In genomic region chr16:68825427-68825826, GRCh38 we compare ENCODE assay signal across 15 cellular contexts.
"Had no signal": no experiment of that assay in that cellular context is flagged by ENCODE, and none has a peak within 500 bp of the region (broad histone marks: within the 10 kb centered on the region; RNA-seq: fewer than 3 reads in every experiment).

No MANE protein-coding gene starts in this region.

- H3K27me3 Mint-ChIP-seq: stimulated activated naive CD8-positive, alpha-beta T cell treated with anti-CD3 and anti-CD28 coated beads, Interleukin-15, amount 100 ng/mL, for 72 hours had no signal

- H3K4me1 Mint-ChIP-seq: activated naive CD8-positive, alpha-beta T cell treated with anti-CD3 and anti-CD28 coated beads, Interleukin-2, amount 50 U/mL, for 24 hours; natural killer cell; stimulated activated naive CD8-positive, alpha-beta T cell treated with anti-CD3 and anti-CD28 coated beads, Interleukin-15, amount 100 ng/mL, for 72 hours had no signal

- DNase-seq: activated CD4-positive, alpha-beta T cell treated with anti-CD3 and anti-CD28 coated beads, Interleukin-2, amount 50 U/mL, for 48 hours; activated naive CD4-positive, alpha-beta T cell treated with anti-CD3 and anti-CD28 coated beads for 36 hours; activated naive CD8-positive, alpha-beta T cell treated with anti-CD3 and anti-CD28 coated beads, Interleukin-2, amount 50 U/mL, for 24 hours; activated T-cell treated with anti-CD3 and anti-CD28 coated beads, Interleukin-2, amount 50 U/mL, for 1 hour; effector CD8-positive, alpha-beta T cell; mammary epithelial cell; natural killer cell; stimulated activated naive CD8-positive, alpha-beta T cell treated with anti-CD3 and anti-CD28 coated beads, Interleukin-15, amount 100 ng/mL, for 72 hours; upper lobe of right lung; WERI-Rb-1 had no signal

- H3K27ac ChIP-seq: coronary artery, epithelial cell of prostate, gastroesophageal sphincter, upper lobe of right lung, WERI-Rb-1 had no signal

- H3K4me3 Mint-ChIP-seq: activated naive CD4-positive, alpha-beta T cell treated with anti-CD3 and anti-CD28 coated beads for 36 hours; activated naive CD8-positive, alpha-beta T cell treated with anti-CD3 and anti-CD28 coated beads, Interleukin-2, amount 50 U/mL, for 24 hours; natural killer cell; stimulated activated naive CD8-positive, alpha-beta T cell treated with anti-CD3 and anti-CD28 coated beads, Interleukin-15, amount 100 ng/mL, for 72 hours had no signal

- ATAC-seq: activated naive CD8-positive, alpha-beta T cell treated with anti-CD3 and anti-CD28 coated beads, Interleukin-2, amount 50 U/mL, for 24 hours; gastroesophageal sphincter; natural killer cell; SK-N-SH treated with all-trans-retinoic acid at 6 μM for 48 hours; stimulated activated naive CD8-positive, alpha-beta T cell treated with anti-CD3 and anti-CD28 coated beads, Interleukin-15, amount 100 ng/mL, for 72 hours; upper lobe of right lung had no signal

- H3K36me3 ChIP-seq: gastroesophageal sphincter, upper lobe of right lung, WERI-Rb-1 had no signal

- H3K36me3 Mint-ChIP-seq: natural killer cell had no signal

- H3K9me3 ChIP-seq: gastroesophageal sphincter, upper lobe of right lung had no signal

- H3K27me3 ChIP-seq: gastroesophageal sphincter, upper lobe of right lung had no signal

- H3K4me3 ChIP-seq: coronary artery, gastroesophageal sphincter, upper lobe of right lung had no signal

- H3K4me1 ChIP-seq: gastroesophageal sphincter, upper lobe of right lung had no signal

- H3K9me3 Mint-ChIP-seq: activated naive CD4-positive, alpha-beta T cell treated with anti-CD3 and anti-CD28 coated beads for 36 hours; activated naive CD8-positive, alpha-beta T cell treated with anti-CD3 and anti-CD28 coated beads, Interleukin-2, amount 50 U/mL, for 24 hours; activated T-helper 2 cell treated with anti-CD3 and anti-CD28 coated beads, Interferon-gamma antibody, Interleukin-2, Interleukin-4, amounts not matched to agents 10 μg/mL and 5 μg/mL and 100 μg/mL, durations not matched to agents 14 hours and 24 hours and 36 hours; natural killer cell had no signal

- H3K27ac Mint-ChIP-seq: activated naive CD4-positive, alpha-beta T cell treated with anti-CD3 and anti-CD28 coated beads for 36 hours; activated naive CD8-positive, alpha-beta T cell treated with anti-CD3 and anti-CD28 coated beads, Interleukin-2, amount 50 U/mL, for 24 hours; activated T-helper 2 cell treated with anti-CD3 and anti-CD28 coated beads, Interferon-gamma antibody, Interleukin-2, Interleukin-4, amounts not matched to agents 10 μg/mL and 5 μg/mL and 100 μg/mL, durations not matched to agents 14 hours and 24 hours and 36 hours; natural killer cell; stimulated activated naive CD8-positive, alpha-beta T cell treated with anti-CD3 and anti-CD28 coated beads, Interleukin-15, amount 100 ng/mL, for 72 hours had no signal
